ENCODE assay signal across 10 cellular contexts in genomic region chr12:15982471-15982870, GRCh38.
A peak's percentile ranks its signal among the peaks of the same experiment; 100 is the strongest.
DNase-seq lines count a peak whose midpoint lies in the region; ATAC-seq, FAIRE-seq and TF ChIP-seq lines count a peak whose summit lies in the region.
"Had no signal": no experiment of that assay in that cellular context is flagged by ENCODE, and none has a peak within 500 bp of the region (broad histone marks: within the 10 kb centered on the region; RNA-seq: fewer than 3 reads in every experiment).

No MANE protein-coding gene starts in this region.

- no peak overlapping the region for H3K4me3 ChIP-seq in SK-N-SH (ENCODE audit: low read depth in 2 of 2, low read length in 1 of 2)
- no peak overlapping the region for H3K4me3 ChIP-seq in upper lobe of right lung

- no peak overlapping the region; a peak in 1 of 4 replicates for H3K27ac ChIP-seq in SK-N-SH (ENCODE audit: low read depth in 2 of 2, low read length in 1 of 2)
- H3K27ac ChIP-seq in upper lobe of right lung: no peak overlapping the region

- TF ChIP-seq CTCF in SK-N-SH (IDR thresholded peaks at IDR 0.05) (peak; percentile 70), upper lobe of right lung (IDR thresholded peaks at IDR 0.05) (peak; percentile 52)

- POLR2A ChIA-PET in SK-N-SH (lab: Yijun Ruan, JAX): no interaction called here
- POLR2A ChIA-PET in activated CD8-positive, alpha-beta T cell treated with anti-CD3 and anti-CD28 coated beads, Interleukin-2, amount 10 ng/mL, durations not matched to agents 7 days and 5 days (lab: Charles Lee): no interaction called here

- H3K27me3 ChIP-seq in SK-N-SH (ENCODE audit: insufficient read depth): no peaks in the 10 kb centered on the region
- H3K27me3 ChIP-seq in upper lobe of right lung: no peaks in the 10 kb centered on the region

- CTCF ChIA-PET in SK-N-SH (lab: Yijun Ruan, JAX): interaction anchor here (0.6 to 1.9 kb wide), 14 partner anchors 10 to 1658 kb away, joined by 3 to 6 read pairs (median 3); no protein-coding TSS in a partner anchor
- CTCF ChIA-PET in activated CD8-positive, alpha-beta T cell treated with anti-CD3 and anti-CD28 coated beads, Interleukin-2, amount 10 ng/mL, durations not matched to agents 7 days and 5 days (lab: Charles Lee): no interaction called here
- CTCF ChIA-PET in activated naive CD4-positive, alpha-beta T cell treated with anti-CD3 and anti-CD28 coated beads for 36 hours (lab: Charles Lee): interaction anchor here (0.7 kb wide), 3 partner anchors 39 to 484 kb away, joined by 3 to 4 read pairs (median 4); no protein-coding TSS in a partner anchor

- DNase-seq in SIG-M5 treated with dmso at 0.1 percent for 504 hours (lab: John Stamatoyannopoulos, UW; ENCODE audit: unreplicated experiment) (peak; percentile 29), SIG-M5 (lab: John Stamatoyannopoulos, UW) (no peak), SK-N-SH (peak; percentile 44), frontal cortex (ENCODE audit: low spot score in 2 of 2) (peak; percentile 14 to 53), upper lobe of right lung (no peak)
- no peak for DNase-seq in activated CD8-positive, alpha-beta T cell treated with anti-CD3 and anti-CD28 coated beads, Interleukin-2, amount 10 ng/mL, durations not matched to agents 7 days and 5 days
- no peak for DNase-seq in activated naive CD4-positive, alpha-beta T cell treated with anti-CD3 and anti-CD28 coated beads for 36 hours
- no peak for DNase-seq in activated CD4-positive, alpha-beta T cell treated with anti-CD3 and anti-CD28 coated beads for 48 hours
- DNase-seq: occipital lobe had no signal

- peak; percentile 72 for TF ChIP-seq RAD21 in SK-N-SH (IDR thresholded peaks at IDR 0.05; ENCODE audit: low read length)

- H3K4me2 ChIP-seq in SK-N-SH: no peak overlapping the region

- H3K4me1 ChIP-seq in SK-N-SH (ENCODE audit: control insufficient read depth in 1 of 2, insufficient read depth in 2 of 2, low read depth in 1 of 2, low read length in 1 of 2) (peaks cover 7 to 30% of the 10 kb centered on the region in 2 experiments; a peak in 3 of 4 replicates), upper lobe of right lung (peaks cover 28% of the 10 kb centered on the region)

- H4K20me1 ChIP-seq in SK-N-SH (ENCODE audit: insufficient read depth): no peaks in the 10 kb centered on the region

- no peaks in the 10 kb centered on the region for H3K9me3 ChIP-seq in SK-N-SH
- H3K9me3 ChIP-seq in upper lobe of right lung: no peaks in the 10 kb centered on the region

- no peak overlapping the region for H3K27ac Mint-ChIP-seq in activated CD8-positive, alpha-beta T cell treated with anti-CD3 and anti-CD28 coated beads, Interleukin-2, amount 10 ng/mL, durations not matched to agents 7 days and 5 days
- no peak overlapping the region for H3K27ac Mint-ChIP-seq in activated naive CD4-positive, alpha-beta T cell treated with anti-CD3 and anti-CD28 coated beads for 36 hours
- H3K27ac Mint-ChIP-seq: activated T-helper 17 cell treated with anti-CD3 and anti-CD28 coated beads, Interleukin-2, amount 50 U/mL, for 72 hours had no signal

- no peak overlapping the region for H3K9ac ChIP-seq in SK-N-SH

- no peak overlapping the region for H2AFZ ChIP-seq in SK-N-SH (ENCODE audit: low read depth)

- H3F3A ChIP-seq in SK-N-SH (replicated peaks; ENCODE audit: insufficient read depth): peaks cover 24% of the 10 kb centered on the region

- no peak overlapping the region for H3K4me3 Mint-ChIP-seq in activated CD8-positive, alpha-beta T cell treated with anti-CD3 and anti-CD28 coated beads, Interleukin-2, amount 10 ng/mL, durations not matched to agents 7 days and 5 days
- no peak overlapping the region for H3K4me3 Mint-ChIP-seq in activated naive CD4-positive, alpha-beta T cell treated with anti-CD3 and anti-CD28 coated beads for 36 hours
- H3K4me3 Mint-ChIP-seq: activated T-helper 17 cell treated with anti-CD3 and anti-CD28 coated beads, Interleukin-2, amount 50 U/mL, for 72 hours had no signal

- no peak for FAIRE-seq in frontal cortex (lab: Jason Lieb, UNC)

- ATAC-seq in upper lobe of right lung: peak; percentile 47
- no peak for ATAC-seq in activated CD8-positive, alpha-beta T cell treated with anti-CD3 and anti-CD28 coated beads, Interleukin-2, amount 10 ng/mL, durations not matched to agents 7 days and 5 days
- ATAC-seq: activated T-helper 17 cell treated with anti-CD3 and anti-CD28 coated beads, Interleukin-2, amount 50 U/mL, for 72 hours had no signal

- H3K36me3 Mint-ChIP-seq in activated CD8-positive, alpha-beta T cell treated with anti-CD3 and anti-CD28 coated beads, Interleukin-2, amount 10 ng/mL, durations not matched to agents 7 days and 5 days (ENCODE audit: low read depth): peaks cover 11% of the 10 kb centered on the region
- H3K36me3 Mint-ChIP-seq in activated naive CD4-positive, alpha-beta T cell treated with anti-CD3 and anti-CD28 coated beads for 36 hours (ENCODE audit: low read depth): peaks cover 29% of the 10 kb centered on the region

- TF ChIP-seq EP300 in SK-N-SH (IDR thresholded peaks at IDR 0.05; ENCODE audit: borderline replicate concordance in 1 of 2, low read depth in 1 of 2, low read length in 1 of 2): no peak

- 73% methylated on average over 3 of the region's 3 CpGs for WGBS in SK-N-SH (ENCODE audit: low lambda C conversion rate)

- no peaks in the 10 kb centered on the region for H3K27me3 Mint-ChIP-seq in activated CD8-positive, alpha-beta T cell treated with anti-CD3 and anti-CD28 coated beads, Interleukin-2, amount 10 ng/mL, durations not matched to agents 7 days and 5 days (ENCODE audit: low read depth)
- no peaks in the 10 kb centered on the region for H3K27me3 Mint-ChIP-seq in activated naive CD4-positive, alpha-beta T cell treated with anti-CD3 and anti-CD28 coated beads for 36 hours (ENCODE audit: low read depth)
- H3K27me3 Mint-ChIP-seq: activated T-helper 17 cell treated with anti-CD3 and anti-CD28 coated beads, Interleukin-2, amount 50 U/mL, for 72 hours had no signal

- H3K9me3 Mint-ChIP-seq in activated CD8-positive, alpha-beta T cell treated with anti-CD3 and anti-CD28 coated beads, Interleukin-2, amount 10 ng/mL, durations not matched to agents 7 days and 5 days (ENCODE audit: insufficient read depth): no peaks in the 10 kb centered on the region
- H3K9me3 Mint-ChIP-seq in activated naive CD4-positive, alpha-beta T cell treated with anti-CD3 and anti-CD28 coated beads for 36 hours: no peaks in the 10 kb centered on the region
- H3K9me3 Mint-ChIP-seq: activated T-helper 17 cell treated with anti-CD3 and anti-CD28 coated beads, Interleukin-2, amount 50 U/mL, for 72 hours had no signal

- intact Hi-C loops in upper lobe of right lung (cut with DNase I): no loop called here
- intact Hi-C loops in activated naive CD4-positive, alpha-beta T cell treated with anti-CD3 and anti-CD28 coated beads for 36 hours (cut with micrococcal nuclease): no loop called here

- no peaks in the 10 kb centered on the region for H3K9me2 ChIP-seq in SK-N-SH

- H3K36me3 ChIP-seq in SK-N-SH (replicated peaks in 1 of 2; ENCODE audit: control insufficient read depth in 1 of 2, insufficient read depth in 2 of 2, low read length in 1 of 2) (peaks cover 14 to 21% of the 10 kb centered on the region in 2 experiments), upper lobe of right lung (peaks cover 7% of the 10 kb centered on the region)

- no peaks in the 10 kb centered on the region for H3K79me2 ChIP-seq in SK-N-SH (ENCODE audit: insufficient read depth)

- no peaks in the 10 kb centered on the region for H3K4me1 Mint-ChIP-seq in activated CD8-positive, alpha-beta T cell treated with anti-CD3 and anti-CD28 coated beads, Interleukin-2, amount 10 ng/mL, durations not matched to agents 7 days and 5 days (ENCODE audit: low read depth)
- H3K4me1 Mint-ChIP-seq in activated naive CD4-positive, alpha-beta T cell treated with anti-CD3 and anti-CD28 coated beads for 36 hours (ENCODE audit: low read depth): no peaks in the 10 kb centered on the region
- H3K4me1 Mint-ChIP-seq: activated T-helper 17 cell treated with anti-CD3 and anti-CD28 coated beads, Interleukin-2, amount 50 U/mL, for 72 hours had no signal

TF ChIP-seq in SK-N-SH, 30 proteins besides CTCF, POLR2A, EP300 and RAD21:
- peak; percentile 18; the same call in 1 of the 2 replicates for TF ChIP-seq NFIC (IDR thresholded peaks at IDR 0.05; ENCODE audit: borderline replicate concordance)
- no peak for TF ChIP-seq POLR2AphosphoS5 (IDR thresholded peaks at IDR 0.05; ENCODE audit: low read depth, low read length)
- TF ChIP-seq SMC3 (IDR thresholded peaks at IDR 0.05; ENCODE audit: low read depth, low read length): peak; percentile 44
TF ChIP-seq in SK-N-SH: peak in this region for 2.

Comparison
In these comparisons a context has a peak if more than half of its experiments do, and no peak if none do; other contexts are left out.
1. DNase-seq: peak in SIG-M5 treated with dmso at 0.1 percent for 504 hours (single experiment), SK-N-SH (single experiment) and frontal cortex (2 of 2); none in SIG-M5 (single experiment), upper lobe of right lung (single experiment), activated CD8-positive, alpha-beta T cell treated with anti-CD3 and anti-CD28 coated beads, Interleukin-2, amount 10 ng/mL, durations not matched to agents 7 days and 5 days (single experiment), activated naive CD4-positive, alpha-beta T cell treated with anti-CD3 and anti-CD28 coated beads for 36 hours (single experiment) and activated CD4-positive, alpha-beta T cell treated with anti-CD3 and anti-CD28 coated beads for 48 hours (single experiment).